23 cellular contexts compared by ENCODE assay signal in the genomic region with DNA sequence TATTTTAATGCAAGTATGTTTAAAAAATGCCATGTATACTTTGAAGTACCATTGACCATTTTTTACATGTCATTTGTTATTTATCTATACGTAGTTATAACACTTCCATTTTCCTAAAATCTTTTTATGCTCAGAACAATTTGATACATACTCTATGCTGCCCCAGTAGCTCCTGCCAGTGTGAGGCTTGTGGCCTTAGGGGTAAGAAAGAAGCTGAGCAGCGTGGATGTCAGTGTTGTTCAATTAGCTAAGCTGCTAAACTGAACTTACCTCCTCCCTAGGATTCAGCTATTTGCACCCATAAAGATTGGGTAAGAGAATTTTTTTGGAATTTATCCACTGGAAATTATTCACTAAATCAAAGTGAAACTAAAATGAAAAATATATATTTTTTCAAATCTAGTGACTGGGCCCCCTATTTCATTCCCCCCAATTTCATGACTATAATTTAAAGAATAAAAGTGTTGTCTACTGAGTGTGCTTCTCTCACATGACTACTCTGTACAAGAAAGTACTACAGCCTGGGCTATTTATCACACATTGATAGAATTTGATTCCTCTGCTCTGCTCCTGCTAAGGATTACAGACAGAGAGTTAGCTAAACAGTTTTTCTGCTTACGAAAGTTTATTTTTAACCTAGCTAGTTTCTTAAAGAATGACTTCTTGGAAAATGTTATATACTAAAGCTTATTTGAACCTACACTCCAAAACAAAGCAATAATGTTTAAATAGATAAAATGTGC.
"Had no signal": no experiment of that assay in that cellular context is flagged by ENCODE, and none has a peak within 500 bp of the region (broad histone marks: within the 10 kb centered on the region; RNA-seq: fewer than 3 reads in every experiment).

No MANE protein-coding gene starts in this region.

- H3K27me3 Mint-ChIP-seq: activated naive CD4-positive, alpha-beta T cell treated with anti-CD3 and anti-CD28 coated beads, Interleukin-2, amount 50 U/mL, for 24 hours; dendritic cell treated with granulocyte-macrophage colony-stimulating factor and Interleukin-4, amounts not matched to agents 40 ng/mL and 50 ng/mL, for 4 days; memory B cell; naive B cell had no signal

- H3K36me3 Mint-ChIP-seq: activated naive CD4-positive, alpha-beta T cell treated with anti-CD3 and anti-CD28 coated beads, Interleukin-2, amount 50 U/mL, for 24 hours; memory B cell; naive B cell had no signal

- H3K9me3 Mint-ChIP-seq: activated naive CD4-positive, alpha-beta T cell treated with anti-CD3 and anti-CD28 coated beads, Interleukin-2, amount 50 U/mL, for 24 hours had no signal

- H3K4me1 Mint-ChIP-seq: activated naive CD4-positive, alpha-beta T cell treated with anti-CD3 and anti-CD28 coated beads, Interleukin-2, amount 50 U/mL, for 24 hours; memory B cell; naive B cell had no signal

- H3K4me1 ChIP-seq: adrenal gland, esophagus squamous epithelium, foreskin keratinocyte, left lung, psoas muscle had no signal

- H3K27ac ChIP-seq: adrenal gland, esophagus squamous epithelium, foreskin keratinocyte, left lung, ovary, psoas muscle, tibial artery, WERI-Rb-1 had no signal

- H3K4me3 ChIP-seq: adrenal gland, esophagus squamous epithelium, left lung, mucosa of descending colon, ovary, psoas muscle, tibial artery had no signal

- ATAC-seq: activated T-cell treated with anti-CD3 and anti-CD28 coated beads, Interleukin-2, amount 50 U/mL, for 72 hours; foreskin keratinocyte; left lung; mucosa of descending colon; psoas muscle; right cardiac atrium; stimulated activated naive CD8-positive, alpha-beta T cell treated with anti-CD3 and anti-CD28 coated beads, Interleukin-15, Interleukin-2, amounts not matched to agents 100 U/mL and 50 U/mL, for 24 hours had no signal

- DNase-seq: activated CD4-positive, alpha-beta T cell treated with anti-CD3 and anti-CD28 coated beads, Interleukin-2, amount 50 U/mL, for 4 hours; activated gamma-delta T cell; activated T-cell treated with anti-CD3 and anti-CD28 coated beads, Interleukin-2, amount 50 U/mL, for 72 hours; adrenal gland; effector CD8-positive, alpha-beta T cell; esophagus squamous epithelium; foreskin keratinocyte; hypothalamus; kidney; left lung; mucosa of descending colon; naive B cell; ovary; psoas muscle; right cardiac atrium; stimulated activated naive CD8-positive, alpha-beta T cell treated with anti-CD3 and anti-CD28 coated beads, Interleukin-15, Interleukin-2, amounts not matched to agents 100 U/mL and 50 U/mL, for 24 hours; substantia nigra; T-helper 2 cell; tibial artery; WERI-Rb-1 had no signal

- H3K36me3 ChIP-seq: adrenal gland, esophagus squamous epithelium, left lung, ovary, tibial artery, WERI-Rb-1 had no signal

- H3K4me3 Mint-ChIP-seq: activated naive CD4-positive, alpha-beta T cell treated with anti-CD3 and anti-CD28 coated beads, Interleukin-2, amount 50 U/mL, for 24 hours; activated T-cell treated with anti-CD3 and anti-CD28 coated beads, Interleukin-2, amount 50 U/mL, for 72 hours; dendritic cell treated with granulocyte-macrophage colony-stimulating factor and Interleukin-4, amounts not matched to agents 40 ng/mL and 50 ng/mL, for 4 days; memory B cell; naive B cell had no signal

- H3K27ac Mint-ChIP-seq: activated naive CD4-positive, alpha-beta T cell treated with anti-CD3 and anti-CD28 coated beads, Interleukin-2, amount 50 U/mL, for 24 hours; activated T-cell treated with anti-CD3 and anti-CD28 coated beads, Interleukin-2, amount 50 U/mL, for 72 hours; dendritic cell treated with granulocyte-macrophage colony-stimulating factor and Interleukin-4, amounts not matched to agents 40 ng/mL and 50 ng/mL, for 4 days; memory B cell; naive B cell had no signal

- H3K27me3 ChIP-seq: adrenal gland, esophagus squamous epithelium, foreskin keratinocyte, left lung, ovary, tibial artery had no signal

- H3K9me3 ChIP-seq: adrenal gland, esophagus squamous epithelium, left lung, mucosa of descending colon, ovary, psoas muscle, tibial artery had no signal
